Comparison of ENCODE assay signal across 32 cellular contexts in the genomic region with DNA sequence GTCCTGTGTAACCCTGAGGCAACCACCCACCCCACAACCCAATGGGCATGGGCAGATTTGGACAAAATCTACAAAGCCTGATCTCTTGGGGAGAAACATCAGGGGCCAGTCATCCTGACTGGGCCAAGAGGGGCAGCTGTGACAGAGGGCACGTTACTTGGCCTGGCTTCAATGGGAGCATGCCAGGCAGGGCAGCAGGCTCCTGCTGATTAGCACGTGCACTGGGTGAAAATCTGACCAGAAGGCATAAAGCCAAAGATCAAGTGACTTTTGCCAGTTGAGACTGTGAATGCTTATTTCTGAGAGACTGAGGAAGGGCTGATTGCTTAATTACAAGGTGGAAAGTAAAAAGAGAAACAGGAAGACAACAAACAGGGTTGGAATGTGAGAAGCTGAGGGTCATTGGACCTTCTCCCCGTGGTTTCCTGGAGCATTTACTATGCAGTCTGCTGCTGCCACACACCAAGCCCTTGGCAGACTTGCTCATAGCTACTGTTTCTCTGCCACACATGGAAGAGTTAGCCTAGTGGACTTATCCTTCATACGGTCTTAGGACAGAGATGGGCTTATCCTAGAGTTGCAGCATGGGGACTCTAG. TPM values are rescaled to one million over a fixed set of nuclear protein-coding genes. Genes with fewer than 3 reads are reported as not detected.
DNase-seq lines count a peak whose midpoint lies in the region; FAIRE-seq and TF ChIP-seq lines count a peak whose summit lies in the region.
"Had no signal": no experiment of that assay in that cellular context is flagged by ENCODE, and none has a peak within 500 bp of the region (broad histone marks: within the 10 kb centered on the region; RNA-seq: fewer than 3 reads in every experiment).

No MANE protein-coding gene starts in this region.

- H3K27ac Mint-ChIP-seq in H9 = no peak overlapping the region
- H3K27ac Mint-ChIP-seq: activated CD4-positive, alpha-beta T cell treated with anti-CD3 and anti-CD28 coated beads for 36 hours; activated naive CD8-positive, alpha-beta T cell treated with anti-CD3 and anti-CD28 coated beads for 36 hours; CD8-positive, alpha-beta memory T cell; natural killer cell treated with Interleukin-12 subunit alpha and Interleukin-12 subunit beta and Interleukin-15 and Interleukin-18, amount 100 ng/mL, for 72 hours; stimulated activated naive CD8-positive, alpha-beta T cell treated with anti-CD3 and anti-CD28 coated beads, Interleukin-15, Interleukin-2, amounts not matched to agents 100 ng/mL and 50 ng/mL, for 24 hours had no signal

- TF ChIP-seq POLR2A in H54 (IDR thresholded peaks at IDR 0.05; ENCODE audit: low read depth, low read length) = no peak

- H3K4me1 ChIP-seq in hepatocyte (ENCODE audit: insufficient read depth) = no peaks in the 10 kb centered on the region
- H3K4me1 ChIP-seq in H9 (ENCODE audit: insufficient read depth, low read length) = peaks cover 7% of the 10 kb centered on the region
- H3K4me1 ChIP-seq: A549, esophagus squamous epithelium, gastroesophageal sphincter, vagina had no signal

- peaks cover 12% of the 10 kb centered on the region for H3K27me3 ChIP-seq in hepatocyte
- no peaks in the 10 kb centered on the region for H3K27me3 ChIP-seq in H9 (ENCODE audit: insufficient read depth, low read length)
- H3K27me3 ChIP-seq: esophagus squamous epithelium, vagina had no signal

- H3K9me3 ChIP-seq in hepatocyte (ENCODE audit: low read depth) = no peaks in the 10 kb centered on the region
- no peaks in the 10 kb centered on the region for H3K9me3 ChIP-seq in H9 (ENCODE audit: control insufficient read depth, low read depth, low read length)
- H3K9me3 ChIP-seq: A549, esophagus squamous epithelium, mucosa of descending colon, thoracic aorta, vagina had no signal

- no peak overlapping the region for H3T11ph ChIP-seq in H9 (ENCODE audit: low read length)

- peak; percentile 57 for FAIRE-seq in H54 (lab: Jason Lieb, UNC)
- FAIRE-seq: A549, astrocyte, G401.6, islet of Langerhans had no signal

- H2BK15ac ChIP-seq in H9 (ENCODE audit: low read depth, low read length) = no peak overlapping the region

- H3K36me3 Mint-ChIP-seq in H9 (ENCODE audit: insufficient read depth in 1 of 3, low read depth in 3 of 3) = no peaks in the 10 kb centered on the region
- H3K36me3 Mint-ChIP-seq: activated naive CD8-positive, alpha-beta T cell treated with anti-CD3 and anti-CD28 coated beads for 36 hours; CD8-positive, alpha-beta memory T cell; natural killer cell treated with Interleukin-12 subunit alpha and Interleukin-12 subunit beta and Interleukin-15 and Interleukin-18, amount 100 ng/mL, for 72 hours had no signal

- H3K9ac ChIP-seq in H9 (ENCODE audit: extremely low read depth, insufficient read length, low read length) = no peak overlapping the region

- H3K4ac ChIP-seq in H9 (ENCODE audit: low read depth, low read length) = no peak overlapping the region

- no peaks in the 10 kb centered on the region for H3K36me3 ChIP-seq in hepatocyte (replicated peaks; ENCODE audit: insufficient read depth, low read depth)
- H3K36me3 ChIP-seq: esophagus squamous epithelium, gastroesophageal sphincter, thoracic aorta, vagina had no signal

- no peaks in the 10 kb centered on the region for H3K9me2 ChIP-seq in hepatocyte (replicated peaks; ENCODE audit: insufficient read depth)

- H3K79me1 ChIP-seq in H9 (ENCODE audit: insufficient read depth, low read depth, low read length, poor library complexity, severe bottlenecking) = no peaks in the 10 kb centered on the region

- H3K9me3 Mint-ChIP-seq in H9 = no peaks in the 10 kb centered on the region
- H3K9me3 Mint-ChIP-seq: activated naive CD8-positive, alpha-beta T cell treated with anti-CD3 and anti-CD28 coated beads for 36 hours; CD8-positive, alpha-beta memory T cell; natural killer cell treated with Interleukin-12 subunit alpha and Interleukin-12 subunit beta and Interleukin-15 and Interleukin-18, amount 100 ng/mL, for 72 hours; stimulated activated naive CD8-positive, alpha-beta T cell treated with anti-CD3 and anti-CD28 coated beads, Interleukin-15, Interleukin-2, amounts not matched to agents 100 ng/mL and 50 ng/mL, for 24 hours had no signal

- H4K20me1 ChIP-seq in hepatocyte (ENCODE audit: insufficient read depth, poor library complexity, severe bottlenecking) = no peaks in the 10 kb centered on the region
- H4K20me1 ChIP-seq in H9 (ENCODE audit: control insufficient read depth, insufficient read depth, insufficient read length) = no peaks in the 10 kb centered on the region

- H3K27ac ChIP-seq in hepatocyte (no peak overlapping the region), H9 (ENCODE audit: insufficient read length, low read depth, low read length) (no peak overlapping the region)
- H3K27ac ChIP-seq: A549, esophagus squamous epithelium, gastroesophageal sphincter, vagina had no signal

- H3K23me2 ChIP-seq in H9 (ENCODE audit: insufficient read length, low read depth, low read length, poor library complexity, severe bottlenecking) = no peaks in the 10 kb centered on the region

- H3K18ac ChIP-seq in H9 (ENCODE audit: insufficient read length, low read depth, low read length) = no peak overlapping the region

- peaks cover 11 to 13% of the 10 kb centered on the region in 2 experiments for H3K4me1 Mint-ChIP-seq in H9
- H3K4me1 Mint-ChIP-seq: activated CD4-positive, alpha-beta T cell treated with anti-CD3 and anti-CD28 coated beads for 36 hours; activated naive CD8-positive, alpha-beta T cell treated with anti-CD3 and anti-CD28 coated beads for 36 hours; CD8-positive, alpha-beta memory T cell had no signal

- H2AK5ac ChIP-seq in H9 (ENCODE audit: insufficient read length, low read length) = no peak overlapping the region

- H2AFZ ChIP-seq in hepatocyte = no peak overlapping the region
- H2AFZ ChIP-seq in H9 (ENCODE audit: low read length) = no peak overlapping the region

- no peak overlapping the region for H2BK5ac ChIP-seq in H9 (ENCODE audit: insufficient read length, low read length)

- no peak overlapping the region for H4K91ac ChIP-seq in H9 (ENCODE audit: insufficient read length, low read depth, low read length)

- no peak overlapping the region for H4K8ac ChIP-seq in H9 (replicated peaks; ENCODE audit: insufficient read length, low read depth, low read length)

- H3K4me3 ChIP-seq in AG10803 (ENCODE audit: low read length) (no peak overlapping the region), hepatocyte (no peak overlapping the region)
- H3K4me3 ChIP-seq: A549, esophagus squamous epithelium, gastroesophageal sphincter, mucosa of descending colon, thoracic aorta, vagina had no signal

- H3K79me2 ChIP-seq in hepatocyte (no peaks in the 10 kb centered on the region), H9 (ENCODE audit: insufficient read depth, low read length) (no peaks in the 10 kb centered on the region)

- H3K4me2 ChIP-seq in hepatocyte (no peak overlapping the region), H9 (ENCODE audit: insufficient read depth, insufficient read length, low read length) (no peak overlapping the region)
- H3K4me2 ChIP-seq: A549 had no signal

- peaks cover 36% of the 10 kb centered on the region for H3K27me3 Mint-ChIP-seq in H9 (ENCODE audit: low read depth)
- H3K27me3 Mint-ChIP-seq: activated naive CD8-positive, alpha-beta T cell treated with anti-CD3 and anti-CD28 coated beads for 36 hours had no signal

- no peak overlapping the region for H3K23ac ChIP-seq in H9 (ENCODE audit: insufficient read length, low read depth, low read length)

- no peak overlapping the region for H2BK12ac ChIP-seq in H9 (ENCODE audit: insufficient read length, low read depth, low read length)

- DNase-seq in AG10803 (ENCODE audit: low read depth) (peak; percentile 9), H54 (ENCODE audit: insufficient read length, low spot score) (peak; percentile 19), dermis blood vessel endothelial cell (peak; percentile 60), islet precursor cell (peak; percentile 62), NCI-H1694 (lab: John Stamatoyannopoulos, UW) (no peak), hepatocyte (ENCODE audit: low spot score) (no peak), H9 (no peak), GM20000 (ENCODE audit: low spot score) (no peak)
- DNase-seq: activated CD4-positive, alpha-beta T cell treated with anti-CD3 and anti-CD28 coated beads for 36 hours; activated effector memory CD4-positive, alpha-beta T cell treated with Interleukin-2 at 50 U/mL for 16 hours; activated naive CD8-positive, alpha-beta T cell treated with anti-CD3 and anti-CD28 coated beads for 36 hours; CD8-positive, alpha-beta memory T cell; DMS153; effector CD4-positive, alpha-beta T cell; esophagus squamous epithelium; HCEC 1CT; KG1; mucosa of descending colon; MV-4-11; NCI-H510A treated with DMSO at 0.1 percent for 48 hours; PC-3; T-helper 2 cell had no signal

- TF ChIP-seq CTCF in AG10803 (conservative IDR thresholded peaks at IDR 0.05; ENCODE audit: low read length) (no peak), hepatocyte (IDR thresholded peaks at IDR 0.05; ENCODE audit: poor library complexity) (no peak), H9 (conservative IDR thresholded peaks at IDR 0.05) (no peak), GM20000 (IDR thresholded peaks at IDR 0.05; ENCODE audit: extremely low read depth, missing control alignments) (no peak)

- H4K5ac ChIP-seq in H9 (ENCODE audit: insufficient read length, low read depth, low read length) = no peak overlapping the region

- no peak overlapping the region for H2BK20ac ChIP-seq in H9 (ENCODE audit: low read depth, low read length, poor library complexity, severe bottlenecking)

- no peak overlapping the region for H3K14ac ChIP-seq in H9 (ENCODE audit: insufficient read depth, low read length)

- WGBS in hepatocyte (ENCODE audit: low lambda C conversion rate, missing lambda C conversion rate) = 77% methylated on average over 4 of the region's 4 CpGs
- no CpG with 5 or more reads among the region's 4 CpGs for WGBS in H9 (ENCODE audit: extremely low coverage, insufficient read length, low lambda C conversion rate)

- no peak overlapping the region for H3K56ac ChIP-seq in H9 (ENCODE audit: insufficient read length, low read depth, low read length)

- no peak overlapping the region for H3K4me3 Mint-ChIP-seq in H9
- H3K4me3 Mint-ChIP-seq: activated CD4-positive, alpha-beta T cell treated with anti-CD3 and anti-CD28 coated beads for 36 hours; activated naive CD8-positive, alpha-beta T cell treated with anti-CD3 and anti-CD28 coated beads for 36 hours; CD8-positive, alpha-beta memory T cell; natural killer cell treated with Interleukin-12 subunit alpha and Interleukin-12 subunit beta and Interleukin-15 and Interleukin-18, amount 100 ng/mL, for 72 hours; stimulated activated naive CD8-positive, alpha-beta T cell treated with anti-CD3 and anti-CD28 coated beads, Interleukin-15, Interleukin-2, amounts not matched to agents 100 ng/mL and 50 ng/mL, for 24 hours had no signal

- H2BK120ac ChIP-seq in H9 (ENCODE audit: low read depth, low read length, poor library complexity, severe bottlenecking) = no peak overlapping the region

RNA-seq across cellular contexts. Expression of a gene that starts 39.8 kb away (rescaled TPM):
- 0.09 TPM in 1 of 2 replicates, not detected in the other for total RNA-seq in dermis blood vessel endothelial cell
- 0.12 and 0.30 TPM in 2 replicates for total RNA-seq in hepatocyte
- not detected in 2 replicates for polyA plus RNA-seq in hepatocyte
- 0.02 TPM in 1 of 2 replicates, not detected in the other for total RNA-seq in H9 (2021)
- total RNA-seq: activated naive CD8-positive, alpha-beta T cell treated with anti-CD3 and anti-CD28 coated beads for 36 hours; astrocyte; CD8-positive, alpha-beta memory T cell; esophagus squamous epithelium; natural killer cell treated with Interleukin-12 subunit alpha and Interleukin-12 subunit beta and Interleukin-15 and Interleukin-18, amount 100 ng/mL, for 72 hours; PC-3; Right ventricle myocardium inferior had no signal
- polyA plus RNA-seq: CD8-positive, alpha-beta memory T cell had no signal

Comparison
In these comparisons a context has a peak if more than half of its experiments do, and no peak if none do; other contexts are left out.
1. DNase-seq: peak in AG10803 (single experiment), H54 (single experiment), dermis blood vessel endothelial cell (single experiment) and islet precursor cell (single experiment); none in NCI-H1694 (single experiment), hepatocyte (single experiment), H9 (single experiment) and GM20000 (single experiment).